ENCODE assay signal across 9 cellular contexts in genomic region chr6:166640342-166641043, GRCh38. TPM values are rescaled to one million over a fixed set of nuclear protein-coding genes. Genes with fewer than 3 reads are reported as not detected.
DNase-seq lines count a peak whose midpoint lies in the region; ATAC-seq and TF ChIP-seq lines count a peak whose summit lies in the region.
"Had no signal": no experiment of that assay in that cellular context is flagged by ENCODE, and none has a peak within 500 bp of the region (broad histone marks: within the 10 kb centered on the region; RNA-seq: fewer than 3 reads in every experiment).

No MANE protein-coding gene starts in this region.

- no peak overlapping the region for H3K9ac ChIP-seq in GM23248

- H3F3A ChIP-seq in GM23248 (ENCODE audit: insufficient read depth): 0 out of 2 replicates have a peak, but pooled peaks cover 8% of the 10 kb centered on the region

- 0 out of 2 replicates have a peak overlapping the region, but pooled peaks have one; percentile 11 for H2AFZ ChIP-seq in GM23248

- H3K4me3 ChIP-seq in GM23248 (0 out of 2 replicates have a peak overlapping the region, but pooled peaks have one; percentile 19), heart left ventricle (peak overlapping the region in 9 of 12 donors; percentile 7 to 34 (median 27))

- H3K9me3 ChIP-seq in GM23248 (ENCODE audit: low read depth) (no peaks in the 10 kb centered on the region), heart left ventricle (peaks cover 0 to 17% (median 6%) of the 10 kb centered on the region in 12 donors)

- no peak for TF ChIP-seq POLR2A in heart left ventricle (IDR thresholded peaks at IDR 0.05)

- TF ChIP-seq CTCF in heart left ventricle (IDR thresholded peaks at IDR 0.05): peak in 3 of 12 donors; percentile 10 to 23 (median 21)
- TF ChIP-seq CTCF in GM20000 (IDR thresholded peaks at IDR 0.05; ENCODE audit: extremely low read depth, missing control alignments): no peak

- H3K27ac ChIP-seq in GM23248: no peak overlapping the region
- H3K27ac ChIP-seq in heart left ventricle: peak overlapping the region in 10 of 12 donors; percentile 8 to 68 (median 57)

- no peaks in the 10 kb centered on the region for H4K20me1 ChIP-seq in GM23248 (ENCODE audit: insufficient read depth)

- H3K9me2 ChIP-seq in GM23248 (ENCODE audit: insufficient read depth): no peaks in the 10 kb centered on the region

- DNase-seq in GM23248 (no peak), NCI-H2227 treated with DMSO at 0.1 percent for 48 hours (lab: John Stamatoyannopoulos, UW) (peak; percentile 0), heart left ventricle (peak in 4 of 5 donors; percentile 56 to 71 (median 58)), renal cortical epithelial cell (ENCODE audit: low read depth) (peak; percentile 40), NCI-H1417 treated with DMSO at 0.1 percent for 48 hours (lab: John Stamatoyannopoulos, UW) (no peak), GM20000 (ENCODE audit: low spot score) (no peak)
- DNase-seq in activated effector memory CD4-positive, alpha-beta T cell treated with anti-CD3 and anti-CD28 coated beads, Interleukin-2, amount 50 U/mL, for 16 hours: no peak
- DNase-seq: NCI-H2029 had no signal

- WGBS in GM23248 (ENCODE audit: low coverage in 1 of 2, low lambda C conversion rate in 2 of 2, missing lambda C conversion rate in 2 of 2), 2 experiments: 37 to 38% methylated on average over 19 of the region's 19 CpGs
- 7 to 16% (median 11%) methylated on average over 19 of the region's 19 CpGs for WGBS in heart left ventricle, 4 donors

- H3K27me3 ChIP-seq in GM23248 (replicated peaks; ENCODE audit: insufficient read depth): peaks cover 31% of the 10 kb centered on the region
- H3K27me3 ChIP-seq in heart left ventricle: no peaks in the 10 kb centered on the region

- in situ Hi-C loops in GM23248 (cut with MboI): no loop called here

- peak; percentile 35 to 85 (median 80) for ATAC-seq in heart left ventricle
- no peak for ATAC-seq in HG03045 (IDR thresholded peaks at IDR 0.05; ENCODE audit: unreplicated experiment)

- no peaks in the 10 kb centered on the region for H3K79me2 ChIP-seq in GM23248 (ENCODE audit: insufficient read depth)

- peaks cover 9% of the 10 kb centered on the region for H3K4me1 ChIP-seq in GM23248 (ENCODE audit: insufficient read depth)
- peaks cover 3 to 46% (median 38%) of the 10 kb centered on the region in 12 donors for H3K4me1 ChIP-seq in heart left ventricle

- peak overlapping the region; percentile 61 for H3K4me2 ChIP-seq in GM23248 (ENCODE audit: unreplicated experiment)

- H3K36me3 ChIP-seq in GM23248 (ENCODE audit: low read depth): no peaks in the 10 kb centered on the region
- H3K36me3 ChIP-seq in heart left ventricle: no peaks in the 10 kb centered on the region

- intact Hi-C loops in heart left ventricle (cut with DNase I): no loop called here

RNA-seq across cellular contexts. Expression of gene RPS6KA2, which starts 13.4 kb away (rescaled TPM):
- 42.0 and 45.1 TPM in 2 replicates for total RNA-seq in GM23248 (2014; rRNA removed; shearing (Covaris generic))
- polyA plus RNA-seq in GM23248 (2016; fragmentation: Nextera tagmentation; extraction: Ambion mirVana) (44.0 and 49.0 TPM in 2 replicates), heart left ventricle (100 to 1,000 TPM in 1 of 2 donors, 10 to 100 TPM in 1; 23.0 to 157 TPM)
- total RNA-seq in heart left ventricle (100 to 1,000 TPM in 2 of 9 donors, 10 to 100 TPM in 7; 66.5 to 171 (median 91.6) TPM), renal cortical epithelial cell (30.9 and 34.9 TPM in 2 replicates)

RNA-seq across cellular contexts. Expression of gene RAMACL, which starts 54.0 kb away (rescaled TPM):
- total RNA-seq in GM23248 (2014; rRNA removed; shearing (Covaris generic)): 0.13 and 2.1 TPM in 2 replicates
- 0.31 and 0.33 TPM in 2 replicates for polyA plus RNA-seq in GM23248 (2016; fragmentation: Nextera tagmentation; extraction: Ambion mirVana)
- total RNA-seq in heart left ventricle: 1 to 10 TPM in 3 of 9 donors, under 1 TPM in 6; 0.27 to 2.0 (median 0.69) TPM
- under 1 TPM; 0.35 to 0.88 TPM for polyA plus RNA-seq in heart left ventricle
- 0.35 and 0.75 TPM in 2 replicates for total RNA-seq in renal cortical epithelial cell

Comparison
In these comparisons a context has a peak if more than half of its experiments do, and no peak if none do; other contexts are left out.
1. DNase-seq: peak in NCI-H2227 treated with DMSO at 0.1 percent for 48 hours (single experiment), heart left ventricle (4 of 5) and renal cortical epithelial cell (single experiment); none in GM23248 (single experiment), NCI-H1417 treated with DMSO at 0.1 percent for 48 hours (single experiment), activated effector memory CD4-positive, alpha-beta T cell treated with anti-CD3 and anti-CD28 coated beads, Interleukin-2, amount 50 U/mL, for 16 hours (single experiment) and GM20000 (single experiment).